ENCODE assay signal across 8 cellular contexts in genomic region chr1:96723372-96723771, GRCh38. TPM values are rescaled to one million over a fixed set of nuclear protein-coding genes. Genes with fewer than 3 reads are reported as not detected.
A peak's percentile ranks its signal among the peaks of the same experiment; 100 is the strongest.
DNase-seq lines count a peak whose midpoint lies in the region; ATAC-seq and TF ChIP-seq lines count a peak whose summit lies in the region.

No MANE protein-coding gene starts in this region.

- H3K27me3 Mint-ChIP-seq in CD4-positive, alpha-beta T cell = no peaks in the 10 kb centered on the region
- peaks cover 9% of the 10 kb centered on the region for H3K27me3 Mint-ChIP-seq in neural progenitor cell (ENCODE audit: insufficient read depth, low read depth)

- no peak for ATAC-seq in CD4-positive, alpha-beta T cell (ENCODE audit: poor library complexity)
- no peak for ATAC-seq in GM18505 (IDR thresholded peaks at IDR 0.05; ENCODE audit: unreplicated experiment)

- peak overlapping the region; percentile 95 for H3K4me2 ChIP-seq in neural progenitor cell

- TF ChIP-seq CTCF in CD4-positive, alpha-beta T cell (IDR thresholded peaks at IDR 0.05) = no peak
- TF ChIP-seq CTCF in neural progenitor cell (IDR thresholded peaks at IDR 0.05) = no peak

- H3K27ac ChIP-seq in CD4-positive, alpha-beta T cell (ENCODE audit: low read depth, low read length) = no peak overlapping the region
- no peak overlapping the region for H3K27ac ChIP-seq in duodenal mucosa (ENCODE audit: low read depth, low read length)
- H3K27ac ChIP-seq in neural progenitor cell = no peak overlapping the region

- CTCF ChIA-PET in CD4-positive, alpha-beta T cell (lab: Charles Lee) = no interaction called here

- H3F3A ChIP-seq in neural progenitor cell (ENCODE audit: low read depth) = no peaks in the 10 kb centered on the region

- H3K9me3 Mint-ChIP-seq in CD4-positive, alpha-beta T cell = no peaks in the 10 kb centered on the region
- peaks cover 30% of the 10 kb centered on the region for H3K9me3 Mint-ChIP-seq in neural progenitor cell

- H4K20me1 ChIP-seq in neural progenitor cell (ENCODE audit: low read depth) = peaks cover 33% of the 10 kb centered on the region

- peaks cover 50% of the 10 kb centered on the region for H3K4me1 Mint-ChIP-seq in CD4-positive, alpha-beta T cell (ENCODE audit: low read depth)
- peaks cover 16% of the 10 kb centered on the region for H3K4me1 Mint-ChIP-seq in neural progenitor cell

- intact Hi-C loops in CD4-positive, alpha-beta T cell (cut with DNase I, micrococcal nuclease) = loop anchor here (5.0 to 10.0 kb wide), 3 partner anchors 51 to 1651 kb away; partner anchors contain the start of gene ALG14 (in 1 of the 2)

- H3K4me3 Mint-ChIP-seq in CD4-positive, alpha-beta T cell = peak overlapping the region; percentile 98
- H3K4me3 Mint-ChIP-seq in neural progenitor cell = peak overlapping the region; percentile 98

- H3K36me3 Mint-ChIP-seq in CD4-positive, alpha-beta T cell (ENCODE audit: low read depth) = peaks cover 59% of the 10 kb centered on the region
- peaks cover 49% of the 10 kb centered on the region for H3K36me3 Mint-ChIP-seq in neural progenitor cell

- no peak overlapping the region for H2AFZ ChIP-seq in neural progenitor cell (replicated peaks)

- POLR2A ChIA-PET in CD4-positive, alpha-beta T cell (lab: Charles Lee) = interaction anchor here (1.0 kb wide), 1 partner anchor 20 kb away, joined by 4 read pairs; no protein-coding TSS in a partner anchor

- no peaks in the 10 kb centered on the region for H3K36me3 ChIP-seq in duodenal mucosa (ENCODE audit: control insufficient read depth in 1 of 2, insufficient read depth in 2 of 2, low read length in 2 of 2)
- peaks cover 23% of the 10 kb centered on the region for H3K36me3 ChIP-seq in neural progenitor cell

- H3K79me2 ChIP-seq in neural progenitor cell (ENCODE audit: low read depth) = peaks cover 71% of the 10 kb centered on the region

- TF ChIP-seq POLR2A in GM18505 (IDR thresholded peaks at IDR 0.05; ENCODE audit: borderline replicate concordance, extremely low read depth, insufficient read depth, insufficient read length) = no peak

- H3K27ac Mint-ChIP-seq in CD4-positive, alpha-beta T cell = peak overlapping the region; percentile 94
- peak overlapping the region; percentile 99 for H3K27ac Mint-ChIP-seq in neural progenitor cell

- peak overlapping the region in 1 of 2 donors; percentile 24 for H3K9ac ChIP-seq in duodenal mucosa (ENCODE audit: low read depth in 1 of 2, low read length in 2 of 2)
- H3K9ac ChIP-seq in neural progenitor cell = peak overlapping the region; percentile 98

- DNase-seq in CD4-positive, alpha-beta T cell = no peak
- DNase-seq in NAMALWA (ENCODE audit: low spot score) (peak; percentile 22), neural progenitor cell (ENCODE audit: low spot score) (no peak), NCI-H146 (lab: John Stamatoyannopoulos, UW) (no peak), CD1c-positive myeloid dendritic cell (ENCODE audit: extremely low spot score) (no peak), GM19240 (ENCODE audit: insufficient read length, low spot score) (no peak)

- no peaks in the 10 kb centered on the region for H3K27me3 ChIP-seq in CD4-positive, alpha-beta T cell (ENCODE audit: control insufficient read depth, insufficient read depth, low read length)
- no peaks in the 10 kb centered on the region for H3K27me3 ChIP-seq in duodenal mucosa (ENCODE audit: control insufficient read depth in 1 of 2, insufficient read depth in 2 of 2, low read length in 2 of 2)
- H3K27me3 ChIP-seq in neural progenitor cell = no peaks in the 10 kb centered on the region

- H3K4me1 ChIP-seq in duodenal mucosa (ENCODE audit: control insufficient read depth in 1 of 2, insufficient read depth in 2 of 2, low read length in 2 of 2) (peaks cover 6 to 14% of the 10 kb centered on the region in 2 donors), neural progenitor cell (peaks cover 14% of the 10 kb centered on the region)

- H3K9me3 ChIP-seq in CD4-positive, alpha-beta T cell (ENCODE audit: control insufficient read depth, low read length) = no peaks in the 10 kb centered on the region
- H3K9me3 ChIP-seq in duodenal mucosa (ENCODE audit: control insufficient read depth in 1 of 2, low read length in 2 of 2) (no peaks in the 10 kb centered on the region), neural progenitor cell (ENCODE audit: low read depth) (no peaks in the 10 kb centered on the region)

- H3K4me3 ChIP-seq in duodenal mucosa (ENCODE audit: low read depth in 1 of 2, low read length in 2 of 2) = peak overlapping the region; percentile 92 to 97
- peak overlapping the region; percentile 97 for H3K4me3 ChIP-seq in neural progenitor cell

RNA-seq across cellular contexts. Expression of gene PTBP2, which starts 1.8 kb away (rescaled TPM):
- total RNA-seq in CD4-positive, alpha-beta T cell = 10 to 100 TPM; 32.6 to 34.3 TPM
- total RNA-seq in neural progenitor cell (ENCODE audit: low replicate concordance) = 149 and 170 TPM in 2 replicates
